13 cellular contexts compared by ENCODE assay signal in genomic region chr6:190596-191395, GRCh38.
DNase-seq lines count a peak whose midpoint lies in the region; ATAC-seq and TF ChIP-seq lines count a peak whose summit lies in the region.
"Had no signal": no experiment of that assay in that cellular context is flagged by ENCODE, and none has a peak within 500 bp of the region (broad histone marks: within the 10 kb centered on the region; RNA-seq: fewer than 3 reads in every experiment).

No MANE protein-coding gene starts in this region.

- peaks cover 82% of the 10 kb centered on the region for H3K4me1 ChIP-seq in BLaER1
- H3K4me1 ChIP-seq in RWPE2 (ENCODE audit: insufficient read depth, poor library complexity, severe bottlenecking), result no peaks in the 10 kb centered on the region

- no peaks in the 10 kb centered on the region for H3K9me3 ChIP-seq in BLaER1
- no peaks in the 10 kb centered on the region for H3K9me3 ChIP-seq in RWPE2 (ENCODE audit: severe bottlenecking)
- H3K9me3 ChIP-seq: gastroesophageal sphincter had no signal

- H3K27me3 Mint-ChIP-seq in endothelial cell (ENCODE audit: unreplicated experiment), result peaks cover 3% of the 10 kb centered on the region

- H3K9ac ChIP-seq in BLaER1, result 0 out of 2 replicates have a peak overlapping the region, but pooled peaks have one; percentile 43

- H4K20me1 ChIP-seq in BLaER1, result no peaks in the 10 kb centered on the region

- TF ChIP-seq CTCF in GM10266 (IDR thresholded peaks at IDR 0.05; ENCODE audit: control insufficient read depth, insufficient read depth, low read depth, missing control alignments) (peak; percentile 50), RWPE2 (IDR thresholded peaks at IDR 0.05; ENCODE audit: poor library complexity, severe bottlenecking) (no peak), endothelial cell (IDR thresholded peaks at IDR 0.05; ENCODE audit: unreplicated experiment) (no peak)

- H3K36me3 Mint-ChIP-seq in endothelial cell (ENCODE audit: low read depth, unreplicated experiment), result no peaks in the 10 kb centered on the region

- H3K27ac Mint-ChIP-seq in endothelial cell (ENCODE audit: unreplicated experiment), result no peak overlapping the region

- H3K4me2 ChIP-seq in BLaER1, result peak overlapping the region; percentile 81
- H3K4me2 ChIP-seq: PC-9 had no signal

- H3K27me3 ChIP-seq in BLaER1 (no peaks in the 10 kb centered on the region), RWPE2 (ENCODE audit: insufficient read depth, poor library complexity, severe bottlenecking) (no peaks in the 10 kb centered on the region)
- H3K27me3 ChIP-seq: cardiac muscle cell, gastroesophageal sphincter had no signal

- H3K9me3 Mint-ChIP-seq in endothelial cell (ENCODE audit: unreplicated experiment), result no peaks in the 10 kb centered on the region

- H3K4me1 Mint-ChIP-seq in endothelial cell (ENCODE audit: unreplicated experiment), result no peaks in the 10 kb centered on the region

- DNase-seq in GM10266 (ENCODE audit: extremely low spot score), result no peak
- no peak for DNase-seq in RWPE2 (ENCODE audit: low spot score)
- DNase-seq in endothelial cell (ENCODE audit: low spot score), result peak; percentile 22
- no peak for DNase-seq in Ammon's horn (ENCODE audit: low spot score)
- DNase-seq in stimulated activated CD4-positive, alpha-beta T cell treated with anti-CD3 and anti-CD28 coated beads, Interleukin-12 subunit alpha, Interleukin-12 subunit beta, amount 100 ng/mL, for 4 hours, result no peak
- DNase-seq in NCI-H2029 (lab: John Stamatoyannopoulos, UW), result no peak
- DNase-seq: activated CD4-positive, alpha-beta T cell treated with anti-CD3 and anti-CD28 coated beads for 1 hour; DMS79 treated with DMSO at 0.1 percent for 48 hours had no signal

- H3K4me3 Mint-ChIP-seq in endothelial cell (ENCODE audit: unreplicated experiment), result no peak overlapping the region

- H3K27ac ChIP-seq in BLaER1, result peak overlapping the region; percentile 66; the same call in 1 of the 2 replicates
- no peak overlapping the region for H3K27ac ChIP-seq in RWPE2 (ENCODE audit: poor library complexity, severe bottlenecking)
- H3K27ac ChIP-seq: cardiac muscle cell, gastroesophageal sphincter, PC-9 had no signal

- H3K4me3 ChIP-seq in BLaER1, result no peak overlapping the region
- no peak overlapping the region for H3K4me3 ChIP-seq in RWPE2 (ENCODE audit: severe bottlenecking)
- H3K4me3 ChIP-seq: cardiac muscle cell, gastroesophageal sphincter, PC-9 had no signal

- ATAC-seq in RWPE2 (ENCODE audit: low read depth), result peak; percentile 32; the same call in 2 of the 3 replicates
- no peak for ATAC-seq in HG02623 (IDR thresholded peaks at IDR 0.05; ENCODE audit: unreplicated experiment)
- ATAC-seq: gastroesophageal sphincter had no signal

- H3K36me3 ChIP-seq in BLaER1, result no peaks in the 10 kb centered on the region
- no peaks in the 10 kb centered on the region for H3K36me3 ChIP-seq in RWPE2 (ENCODE audit: low read depth)
- H3K36me3 ChIP-seq: cardiac muscle cell, gastroesophageal sphincter had no signal
